1 cellular context compared by ENCODE assay signal in genomic region chr10:73785221-73785720, GRCh38.
TF ChIP-seq lines count a peak whose summit lies in the region.

ZSWIM8 (plus strand) TSS chr10:73785606; CDS start chr10:73785879, 273 bp downstream.

TF ChIP-seq in H1, 55 proteins besides CTCF, POLR2A, EP300 and RAD21:
- peak; percentile 56 for TF ChIP-seq USF2 (IDR thresholded peaks at IDR 0.05; ENCODE audit: low read length)
- no peak for TF ChIP-seq RFX5 (IDR thresholded peaks at IDR 0.05; ENCODE audit: borderline replicate concordance, low read depth, low read length)
- TF ChIP-seq SIN3A (conservative IDR thresholded peaks at IDR 0.05 in 1 of 2, IDR thresholded peaks at IDR 0.05 in 1 of 2; ENCODE audit: low read depth in 1 of 2, low read length in 2 of 2) = peak; percentile 79 to 95; a peak in 3 of 4 replicates
- peak; percentile 90 for TF ChIP-seq RBBP5 (IDR thresholded peaks at IDR 0.05; ENCODE audit: borderline replicate concordance, low read depth, low read length)
- TF ChIP-seq SAP30 (IDR thresholded peaks at IDR 0.05; ENCODE audit: insufficient read depth, insufficient replicate concordance, low read length) = peak; percentile 76
- TF ChIP-seq ASH2L (IDR thresholded peaks at IDR 0.05; ENCODE audit: low read length) = peak; percentile 69
- TF ChIP-seq KDM5A (IDR thresholded peaks at IDR 0.05; ENCODE audit: low read length) = peak; percentile 86
- TF ChIP-seq POU5F1 (IDR thresholded peaks at IDR 0.05; ENCODE audit: low read depth, low read length) = no peak
- peak; percentile 92 for TF ChIP-seq GABPA (IDR thresholded peaks at IDR 0.05; ENCODE audit: borderline replicate concordance, insufficient read depth, low read length)
- TF ChIP-seq JUN (IDR thresholded peaks at IDR 0.05; ENCODE audit: low read depth, low read length) = no peak
- peak; percentile 85 to 93 for TF ChIP-seq HDAC2 (IDR thresholded peaks at IDR 0.05; ENCODE audit: borderline replicate concordance in 1 of 2, low read depth in 2 of 2, low read length in 2 of 2)
- peak; percentile 88 for TF ChIP-seq YY1 (IDR thresholded peaks at IDR 0.05; ENCODE audit: low read depth, low read length)
- no peak for TF ChIP-seq E2F6 (IDR thresholded peaks at IDR 0.05)
- TF ChIP-seq SIX5 (IDR thresholded peaks at IDR 0.05; ENCODE audit: low read depth, low read length) = peak; percentile 83
- peak; percentile 93 for TF ChIP-seq BACH1 (IDR thresholded peaks at IDR 0.05; ENCODE audit: low read length)
- TF ChIP-seq RNF2 (IDR thresholded peaks at IDR 0.05; ENCODE audit: borderline replicate concordance, low read depth, low read length, missing control alignments, poor library complexity, severe bottlenecking) = no peak
- no peak for TF ChIP-seq EZH2 (IDR thresholded peaks at IDR 0.05; ENCODE audit: low read depth, low read length, severe bottlenecking)
- TF ChIP-seq SUZ12 (IDR thresholded peaks at IDR 0.05; ENCODE audit: low read length) = no peak
- TF ChIP-seq TAF7 (optimal IDR thresholded peaks at IDR 0.05; ENCODE audit: borderline replicate concordance, low read depth, low read length) = no peak
- no peak for TF ChIP-seq TCF12 (IDR thresholded peaks at IDR 0.05; ENCODE audit: low read depth, low read length)
- no peak for TF ChIP-seq NANOG (IDR thresholded peaks at IDR 0.05; ENCODE audit: insufficient read depth, low read depth, low read length, poor library complexity, severe bottlenecking)
- no peak for TF ChIP-seq FOSL1 (IDR thresholded peaks at IDR 0.05; ENCODE audit: insufficient read depth, low read depth, low read length)
- peak; percentile 51; the same call in 1 of the 2 replicates for TF ChIP-seq TAF1 (IDR thresholded peaks at IDR 0.05; ENCODE audit: low read depth, low read length)
- TF ChIP-seq CHD2 (IDR thresholded peaks at IDR 0.05; ENCODE audit: low read length) = no peak
- no peak for TF ChIP-seq POLR2AphosphoS5 (IDR thresholded peaks at IDR 0.05; ENCODE audit: low read depth, low read length)
- TF ChIP-seq ZNF274 (IDR thresholded peaks at IDR 0.05; ENCODE audit: borderline replicate concordance, extremely low read depth, low read length) = no peak
- peak; percentile 82 for TF ChIP-seq SP1 (IDR thresholded peaks at IDR 0.05; ENCODE audit: low read depth, low read length)
- TF ChIP-seq PHF8 (conservative IDR thresholded peaks at IDR 0.05; ENCODE audit: low read depth, low read length) = peak; percentile 60; the same call in 1 of the 2 replicates
- TF ChIP-seq CBX5 (IDR thresholded peaks at IDR 0.05; ENCODE audit: low read depth, low read length) = no peak
- 0 out of 2 replicates have a peak, but pooled peaks have one; percentile 1 for TF ChIP-seq SRF (IDR thresholded peaks at IDR 0.05; ENCODE audit: low read depth, low read length)
- TF ChIP-seq CBX8 (IDR thresholded peaks at IDR 0.05; ENCODE audit: borderline replicate concordance, low read depth, low read length) = no peak
- TF ChIP-seq TBP (IDR thresholded peaks at IDR 0.05; ENCODE audit: low read depth, low read length) = peak; percentile 36; the same call in 1 of the 2 replicates
- TF ChIP-seq NRF1 (IDR thresholded peaks at IDR 0.05; ENCODE audit: low read depth, low read length) = no peak
- TF ChIP-seq JUND (IDR thresholded peaks at IDR 0.05; ENCODE audit: low read length) = no peak
- TF ChIP-seq CHD1 (IDR thresholded peaks at IDR 0.05; ENCODE audit: low read depth, low read length) = no peak
- TF ChIP-seq ATF3 (IDR thresholded peaks at IDR 0.05; ENCODE audit: insufficient read depth, low read depth, low read length) = no peak
